1 cellular context compared by ENCODE assay signal in genomic region chr14:52923902-52924575, GRCh38.
TF ChIP-seq lines count a peak whose summit lies in the region.

No MANE protein-coding gene starts in this region.

TF ChIP-seq in K562, 482 proteins besides CTCF, POLR2A, EP300 and RAD21 (continued from another document):
- TF ChIP-seq, protein P1, sequence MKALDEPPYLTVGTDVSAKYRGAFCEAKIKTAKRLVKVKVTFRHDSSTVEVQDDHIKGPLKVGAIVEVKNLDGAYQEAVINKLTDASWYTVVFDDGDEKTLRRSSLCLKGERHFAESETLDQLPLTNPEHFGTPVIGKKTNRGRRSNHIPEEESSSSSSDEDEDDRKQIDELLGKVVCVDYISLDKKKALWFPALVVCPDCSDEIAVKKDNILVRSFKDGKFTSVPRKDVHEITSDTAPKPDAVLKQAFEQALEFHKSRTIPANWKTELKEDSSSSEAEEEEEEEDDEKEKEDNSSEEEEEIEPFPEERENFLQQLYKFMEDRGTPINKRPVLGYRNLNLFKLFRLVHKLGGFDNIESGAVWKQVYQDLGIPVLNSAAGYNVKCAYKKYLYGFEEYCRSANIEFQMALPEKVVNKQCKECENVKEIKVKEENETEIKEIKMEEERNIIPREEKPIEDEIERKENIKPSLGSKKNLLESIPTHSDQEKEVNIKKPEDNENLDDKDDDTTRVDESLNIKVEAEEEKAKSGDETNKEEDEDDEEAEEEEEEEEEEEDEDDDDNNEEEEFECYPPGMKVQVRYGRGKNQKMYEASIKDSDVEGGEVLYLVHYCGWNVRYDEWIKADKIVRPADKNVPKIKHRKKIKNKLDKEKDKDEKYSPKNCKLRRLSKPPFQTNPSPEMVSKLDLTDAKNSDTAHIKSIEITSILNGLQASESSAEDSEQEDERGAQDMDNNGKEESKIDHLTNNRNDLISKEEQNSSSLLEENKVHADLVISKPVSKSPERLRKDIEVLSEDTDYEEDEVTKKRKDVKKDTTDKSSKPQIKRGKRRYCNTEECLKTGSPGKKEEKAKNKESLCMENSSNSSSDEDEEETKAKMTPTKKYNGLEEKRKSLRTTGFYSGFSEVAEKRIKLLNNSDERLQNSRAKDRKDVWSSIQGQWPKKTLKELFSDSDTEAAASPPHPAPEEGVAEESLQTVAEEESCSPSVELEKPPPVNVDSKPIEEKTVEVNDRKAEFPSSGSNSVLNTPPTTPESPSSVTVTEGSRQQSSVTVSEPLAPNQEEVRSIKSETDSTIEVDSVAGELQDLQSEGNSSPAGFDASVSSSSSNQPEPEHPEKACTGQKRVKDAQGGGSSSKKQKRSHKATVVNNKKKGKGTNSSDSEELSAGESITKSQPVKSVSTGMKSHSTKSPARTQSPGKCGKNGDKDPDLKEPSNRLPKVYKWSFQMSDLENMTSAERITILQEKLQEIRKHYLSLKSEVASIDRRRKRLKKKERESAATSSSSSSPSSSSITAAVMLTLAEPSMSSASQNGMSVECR (CRISPR knock-in tag; IDR thresholded peaks at IDR 0.05), result no peak
- TF ChIP-seq RNF2 (IDR thresholded peaks at IDR 0.05) (no peak), GTF2E2 (tag; IDR thresholded peaks at IDR 0.05) (no peak), ZBTB43 (CRISPR knock-in tag; IDR thresholded peaks at IDR 0.05) (no peak)
